Comparison of ENCODE assay signal across 11 cellular contexts in genomic region chr5:17000296-17000939, GRCh38.
DNase-seq lines count a peak whose midpoint lies in the region; ATAC-seq and TF ChIP-seq lines count a peak whose summit lies in the region.
"Had no signal": no experiment of that assay in that cellular context is flagged by ENCODE, and none has a peak within 500 bp of the region (broad histone marks: within the 10 kb centered on the region; RNA-seq: fewer than 3 reads in every experiment).

No MANE protein-coding gene starts in this region.

- no peaks in the 10 kb centered on the region for H3K27me3 ChIP-seq in AG04450 (ENCODE audit: control insufficient read depth, insufficient read depth, low read length)
- H3K27me3 ChIP-seq: BE2C had no signal

- H3K27ac ChIP-seq in AG04450 (ENCODE audit: low read depth, low read length) = peak overlapping the region; percentile 90

- no peak overlapping the region for H3K4me3 Mint-ChIP-seq in stimulated activated naive CD8-positive, alpha-beta T cell treated with anti-CD3 and anti-CD28 coated beads, Interleukin-15, amount 100 ng/mL, for 72 hours
- no peak overlapping the region for H3K4me3 Mint-ChIP-seq in immature natural killer cell
- H3K4me3 Mint-ChIP-seq: activated naive CD8-positive, alpha-beta T cell had no signal

- H3K27ac Mint-ChIP-seq in stimulated activated naive CD8-positive, alpha-beta T cell treated with anti-CD3 and anti-CD28 coated beads, Interleukin-15, amount 100 ng/mL, for 72 hours = no peak overlapping the region
- no peak overlapping the region for H3K27ac Mint-ChIP-seq in immature natural killer cell
- H3K27ac Mint-ChIP-seq: activated naive CD8-positive, alpha-beta T cell had no signal

- no peaks in the 10 kb centered on the region for H3K9me3 Mint-ChIP-seq in stimulated activated naive CD8-positive, alpha-beta T cell treated with anti-CD3 and anti-CD28 coated beads, Interleukin-15, amount 100 ng/mL, for 72 hours
- H3K9me3 Mint-ChIP-seq in immature natural killer cell = peaks cover 2 to 11% (median 5%) of the 10 kb centered on the region in 6 donors

- no peaks in the 10 kb centered on the region for H3K27me3 Mint-ChIP-seq in stimulated activated naive CD8-positive, alpha-beta T cell treated with anti-CD3 and anti-CD28 coated beads, Interleukin-15, amount 100 ng/mL, for 72 hours
- H3K27me3 Mint-ChIP-seq in immature natural killer cell (ENCODE audit: low read depth in 3 of 3) = peaks cover 0 to 3% (median 2%) of the 10 kb centered on the region in 3 donors
- H3K27me3 Mint-ChIP-seq: activated naive CD8-positive, alpha-beta T cell had no signal

- no peaks in the 10 kb centered on the region for H3K9me3 ChIP-seq in AG04450 (ENCODE audit: control insufficient read depth, insufficient read depth, low read length)
- H3K9me3 ChIP-seq: BE2C had no signal

- no peak for TF ChIP-seq RAD21 in Ishikawa (IDR thresholded peaks at IDR 0.05; ENCODE audit: low read depth)

- H3K4me1 Mint-ChIP-seq in stimulated activated naive CD8-positive, alpha-beta T cell treated with anti-CD3 and anti-CD28 coated beads, Interleukin-15, amount 100 ng/mL, for 72 hours = no peaks in the 10 kb centered on the region
- no peaks in the 10 kb centered on the region for H3K4me1 Mint-ChIP-seq in immature natural killer cell

- POLR2A ChIA-PET in AG04450 (lab: Yijun Ruan, JAX) = interaction anchor here (0.5 to 1.5 kb wide), 17 partner anchors 16 to 257 kb away, joined by 3 to 9 read pairs (median 4); partner anchors contain the start of gene MYO10

- ATAC-seq in stimulated activated naive CD8-positive, alpha-beta T cell treated with anti-CD3 and anti-CD28 coated beads, Interleukin-15, amount 100 ng/mL, for 72 hours = no peak
- ATAC-seq: Right ventricle myocardium inferior had no signal

- no peak overlapping the region for H3K4me3 ChIP-seq in AG04450 (ENCODE audit: low read depth, low read length)
- H3K4me3 ChIP-seq in astrocyte of the spinal cord (ENCODE audit: low read depth, low read length) = no peak overlapping the region

- H3K36me3 Mint-ChIP-seq in immature natural killer cell = no peaks in the 10 kb centered on the region
- H3K36me3 Mint-ChIP-seq: activated naive CD8-positive, alpha-beta T cell had no signal

- no peak for TF ChIP-seq CTCF in AG04450 (IDR thresholded peaks at IDR 0.05; ENCODE audit: low read depth, low read length)
- TF ChIP-seq CTCF in astrocyte of the spinal cord (IDR thresholded peaks at IDR 0.05; ENCODE audit: low read depth, low read length) = no peak

- CTCF ChIA-PET in AG04450 (lab: Charles Lee) = interaction anchor here (0.7 to 2.0 kb wide), 4 partner anchors 131 to 195 kb away, joined by 3 to 9 read pairs (median 6); no protein-coding TSS in a partner anchor

- in situ Hi-C loops in astrocyte of the spinal cord (cut with HindIII; ENCODE audit: low sequenced_read_pairs) = no loop called here

- DNase-seq in AG04450 (ENCODE audit: low read depth, low spot score) (peak; percentile 89), astrocyte of the spinal cord (ENCODE audit: low read depth, low spot score) (peak; percentile 96), kidney tubule cell (ENCODE audit: low spot score) (peak; percentile 94), NCI-H2029 (lab: John Stamatoyannopoulos, UW) (no peak), immature natural killer cell (no peak)
- DNase-seq in stimulated activated naive CD8-positive, alpha-beta T cell treated with anti-CD3 and anti-CD28 coated beads, Interleukin-15, amount 100 ng/mL, for 72 hours = no peak
- DNase-seq in stimulated activated CD4-positive, alpha-beta T cell treated with anti-CD3 and anti-CD28 coated beads, Interleukin-4, amount 100 ng/mL, for 1 hour = no peak
- DNase-seq: BE2C had no signal

- TF ChIP-seq EP300 in Ishikawa (IDR thresholded peaks at IDR 0.05; ENCODE audit: borderline replicate concordance) = no peak

TF ChIP-seq in Ishikawa, 13 proteins besides CTCF, POLR2A, EP300 and RAD21:
- TF ChIP-seq TAF1 (IDR thresholded peaks at IDR 0.05; ENCODE audit: low read depth) (no peak), TEAD4 (IDR thresholded peaks at IDR 0.05) (0 out of 2 replicates have a peak, but pooled peaks have one; percentile 20)

Comparison
In these comparisons a context has a peak if more than half of its experiments do, and no peak if none do; other contexts are left out.
1. DNase-seq: peak in AG04450 (single experiment), astrocyte of the spinal cord (single experiment) and kidney tubule cell (single experiment); none in NCI-H2029 (single experiment), stimulated activated naive CD8-positive, alpha-beta T cell treated with anti-CD3 and anti-CD28 coated beads, Interleukin-15, amount 100 ng/mL, for 72 hours (0 of 2), immature natural killer cell (0 of 3) and stimulated activated CD4-positive, alpha-beta T cell treated with anti-CD3 and anti-CD28 coated beads, Interleukin-4, amount 100 ng/mL, for 1 hour (single experiment).